Comparison of ENCODE assay signal across 10 cellular contexts in the genomic region with DNA sequence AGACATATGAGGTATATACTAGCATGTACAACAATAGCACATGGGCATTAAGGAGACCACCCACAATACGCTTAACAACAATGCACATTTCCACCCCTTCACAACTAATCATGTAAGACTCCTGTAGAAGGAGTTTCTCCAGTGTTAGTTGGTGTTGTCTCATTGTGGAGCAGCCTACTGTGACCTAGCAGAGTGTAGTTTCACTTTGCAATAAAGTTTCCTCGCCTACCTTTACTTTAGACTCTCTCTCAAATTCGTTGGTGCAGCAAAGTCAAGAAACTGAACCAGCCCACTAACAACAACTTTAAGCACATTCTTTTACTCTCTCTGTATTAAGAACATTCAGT.
DNase-seq lines count a peak whose midpoint lies in the region; ATAC-seq lines count a peak whose summit lies in the region.
"Had no signal": no experiment of that assay in that cellular context is flagged by ENCODE, and none has a peak within 500 bp of the region (broad histone marks: within the 10 kb centered on the region; RNA-seq: fewer than 3 reads in every experiment).

No MANE protein-coding gene starts in this region.

- DNase-seq in activated CD4-positive, alpha-beta T cell treated with anti-CD3 and anti-CD28 coated beads for 4 hours: peak; percentile 6 to 15
- no peak for DNase-seq in activated CD4-positive, alpha-beta T cell treated with anti-CD3 and anti-CD28 coated beads, Interleukin-2, amount 50 U/mL, for 4 hours
- DNase-seq in NCI-H2107 treated with DMSO at 0.1 percent for 48 hours (lab: John Stamatoyannopoulos, UW; ENCODE audit: unreplicated experiment) (no peak), dermis blood vessel endothelial cell (no peak), DMS 273 (lab: John Stamatoyannopoulos, UW; ENCODE audit: unreplicated experiment) (no peak)
- DNase-seq: Right ventricle myocardium superior had no signal

- H3K27me3 ChIP-seq in mononuclear cell (ENCODE audit: insufficient read depth, low read length): no peaks in the 10 kb centered on the region

- ATAC-seq in GM21619 (IDR thresholded peaks at IDR 0.05; ENCODE audit: unreplicated experiment) (peak; percentile 59), HG03469 (IDR thresholded peaks at IDR 0.05; ENCODE audit: unreplicated experiment) (peak; percentile 39)

- H3K4me1 ChIP-seq in mononuclear cell (ENCODE audit: insufficient read depth, low read length): peaks cover 15% of the 10 kb centered on the region

- no peaks in the 10 kb centered on the region for H3K9me3 ChIP-seq in mononuclear cell (ENCODE audit: low read depth, low read length)

- peak overlapping the region; percentile 7 for H3K4me3 ChIP-seq in mononuclear cell (ENCODE audit: low read length)
- H3K4me3 ChIP-seq: skin epidermis had no signal

Comparison
In these comparisons a context has a peak if more than half of its experiments do, and no peak if none do; other contexts are left out.
1. DNase-seq: peak in activated CD4-positive, alpha-beta T cell treated with anti-CD3 and anti-CD28 coated beads for 4 hours (2 of 2); none in activated CD4-positive, alpha-beta T cell treated with anti-CD3 and anti-CD28 coated beads, Interleukin-2, amount 50 U/mL, for 4 hours (0 of 2), NCI-H2107 treated with DMSO at 0.1 percent for 48 hours (single experiment), dermis blood vessel endothelial cell (single experiment) and DMS 273 (single experiment).